9 cellular contexts compared by ENCODE assay signal in the genomic region with DNA sequence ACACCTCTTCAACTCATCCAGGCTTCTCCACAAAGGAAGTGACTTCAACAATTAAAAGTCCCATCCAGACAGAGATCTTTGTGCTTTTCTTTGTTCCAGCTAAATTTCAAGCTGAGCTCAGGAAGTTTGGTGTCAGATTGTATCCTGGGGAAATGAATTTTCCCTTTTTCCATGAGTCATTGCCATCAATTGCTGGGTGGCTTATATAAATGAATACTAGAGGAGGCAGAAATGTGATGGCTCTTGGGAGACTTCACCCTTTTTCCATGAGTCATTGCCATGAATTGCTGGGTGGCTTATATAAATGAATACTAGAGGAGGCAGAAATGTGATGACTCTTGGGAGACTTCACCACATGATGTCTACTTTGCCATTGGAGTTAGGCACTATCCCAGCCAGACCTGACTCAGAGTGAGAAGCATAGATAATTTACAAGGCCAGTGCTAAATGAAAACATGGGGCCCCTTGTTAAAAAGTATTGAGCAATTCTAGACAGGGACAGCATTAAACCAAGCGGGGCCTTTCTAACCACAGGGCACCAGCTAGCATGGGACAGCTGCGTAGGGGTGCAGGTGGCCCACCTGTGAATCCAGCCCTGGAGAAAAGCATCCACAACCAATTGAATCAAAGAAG.
DNase-seq lines count a peak whose midpoint lies in the region; ATAC-seq and TF ChIP-seq lines count a peak whose summit lies in the region.
"Had no signal": no experiment of that assay in that cellular context is flagged by ENCODE, and none has a peak within 500 bp of the region (broad histone marks: within the 10 kb centered on the region; RNA-seq: fewer than 3 reads in every experiment).

No MANE protein-coding gene starts in this region.

- no peak overlapping the region for H3K27ac Mint-ChIP-seq in stimulated activated effector memory CD8-positive, alpha-beta T cell treated with anti-CD3 and anti-CD28 coated beads, Interleukin-12 subunit alpha, Interleukin-12 subunit beta, amount 100 ng/mL, for 72 hours
- H3K27ac Mint-ChIP-seq in CD8-positive, alpha-beta memory T cell, result no peak overlapping the region

- H3K27me3 Mint-ChIP-seq in CD8-positive, alpha-beta memory T cell, result peaks cover 4 to 24% of the 10 kb centered on the region in 2 donors

- H3K4me1 ChIP-seq in SJSA1 (replicated peaks), result peaks cover 53% of the 10 kb centered on the region
- H3K4me1 ChIP-seq in left ventricle myocardium inferior, result no peaks in the 10 kb centered on the region
- no peaks in the 10 kb centered on the region for H3K4me1 ChIP-seq in CD8-positive, alpha-beta memory T cell (ENCODE audit: insufficient read depth, low read length)

- no peak overlapping the region for H3K4me3 ChIP-seq in SJSA1
- no peak overlapping the region for H3K4me3 ChIP-seq in left ventricle myocardium inferior
- H3K4me3 ChIP-seq in CD8-positive, alpha-beta memory T cell (ENCODE audit: low read length), result no peak overlapping the region

- no peaks in the 10 kb centered on the region for H3K4me1 Mint-ChIP-seq in stimulated activated effector memory CD8-positive, alpha-beta T cell treated with anti-CD3 and anti-CD28 coated beads, Interleukin-12 subunit alpha, Interleukin-12 subunit beta, amount 100 ng/mL, for 72 hours
- no peaks in the 10 kb centered on the region for H3K4me1 Mint-ChIP-seq in CD8-positive, alpha-beta memory T cell

- DNase-seq in NCI-H2081 (lab: John Stamatoyannopoulos, UW) (peak; percentile 32 to 54), NCI-H2081 treated with DMSO at 0.1 percent for 48 hours (lab: John Stamatoyannopoulos, UW) (no peak), SJSA1 (ENCODE audit: low read depth in 1 of 2, low spot score in 2 of 2) (peak; percentile 88 to 97), fibroblast of peridontal ligament (ENCODE audit: extremely low read depth) (peak; percentile 34), left ventricle myocardium inferior (no peak), NCI-H187 (lab: John Stamatoyannopoulos, UW) (no peak)
- no peak for DNase-seq in stimulated activated effector memory CD8-positive, alpha-beta T cell treated with anti-CD3 and anti-CD28 coated beads, Interleukin-12 subunit alpha, Interleukin-12 subunit beta, amount 100 ng/mL, for 72 hours (ENCODE audit: low spot score in 2 of 2)
- DNase-seq in CD8-positive, alpha-beta memory T cell, result no peak
- DNase-seq: amygdala had no signal

- H3K27ac ChIP-seq in SJSA1 (peak overlapping the region; percentile 90), left ventricle myocardium inferior (replicated peaks) (no peak overlapping the region)
- no peak overlapping the region for H3K27ac ChIP-seq in CD8-positive, alpha-beta memory T cell (ENCODE audit: low read depth, low read length)

- no peaks in the 10 kb centered on the region for H3K9me3 Mint-ChIP-seq in stimulated activated effector memory CD8-positive, alpha-beta T cell treated with anti-CD3 and anti-CD28 coated beads, Interleukin-12 subunit alpha, Interleukin-12 subunit beta, amount 100 ng/mL, for 72 hours
- H3K9me3 Mint-ChIP-seq in CD8-positive, alpha-beta memory T cell, result peaks cover 0 to 4% (median 2%) of the 10 kb centered on the region in 5 donors

- CTCF ChIA-PET in CD8-positive, alpha-beta memory T cell (lab: Charles Lee), result no interaction called here

- H3K27me3 ChIP-seq in SJSA1 (replicated peaks) (no peaks in the 10 kb centered on the region), left ventricle myocardium inferior (ENCODE audit: low read depth) (peaks cover 73% of the 10 kb centered on the region)
- H3K27me3 ChIP-seq in CD8-positive, alpha-beta memory T cell (ENCODE audit: insufficient read depth, low read length, poor library complexity, severe bottlenecking), result no peaks in the 10 kb centered on the region

- no peak for TF ChIP-seq CTCF in left ventricle myocardium inferior (IDR thresholded peaks at IDR 0.05; ENCODE audit: borderline replicate concordance)

- intact Hi-C loops in left ventricle myocardium inferior (cut with micrococcal nuclease), result no loop called here

- H3K4me3 Mint-ChIP-seq in stimulated activated effector memory CD8-positive, alpha-beta T cell treated with anti-CD3 and anti-CD28 coated beads, Interleukin-12 subunit alpha, Interleukin-12 subunit beta, amount 100 ng/mL, for 72 hours, result no peak overlapping the region
- H3K4me3 Mint-ChIP-seq in CD8-positive, alpha-beta memory T cell, result no peak overlapping the region

- POLR2A ChIA-PET in CD8-positive, alpha-beta memory T cell (lab: Charles Lee), result no interaction called here

- H3K9me3 ChIP-seq in SJSA1 (replicated peaks) (no peaks in the 10 kb centered on the region), left ventricle myocardium inferior (replicated peaks) (no peaks in the 10 kb centered on the region)
- no peaks in the 10 kb centered on the region for H3K9me3 ChIP-seq in CD8-positive, alpha-beta memory T cell (ENCODE audit: low read length)

- H3K36me3 ChIP-seq in SJSA1 (no peaks in the 10 kb centered on the region), left ventricle myocardium inferior (no peaks in the 10 kb centered on the region)
- no peaks in the 10 kb centered on the region for H3K36me3 ChIP-seq in CD8-positive, alpha-beta memory T cell (ENCODE audit: insufficient read depth, low read length)

- no peaks in the 10 kb centered on the region for H3K36me3 Mint-ChIP-seq in stimulated activated effector memory CD8-positive, alpha-beta T cell treated with anti-CD3 and anti-CD28 coated beads, Interleukin-12 subunit alpha, Interleukin-12 subunit beta, amount 100 ng/mL, for 72 hours
- H3K36me3 Mint-ChIP-seq in CD8-positive, alpha-beta memory T cell, result peaks cover 0 to 1% (median 0%) of the 10 kb centered on the region in 3 donors

- peak; percentile 22 for ATAC-seq in stimulated activated effector memory CD8-positive, alpha-beta T cell treated with anti-CD3 and anti-CD28 coated beads, Interleukin-12 subunit alpha, Interleukin-12 subunit beta, amount 100 ng/mL, for 72 hours

Comparison
In these comparisons a context has a peak if more than half of its experiments do, and no peak if none do; other contexts are left out.
1. DNase-seq: peak in NCI-H2081 (2 of 2), SJSA1 (2 of 2) and fibroblast of peridontal ligament (single experiment); none in NCI-H2081 treated with DMSO at 0.1 percent for 48 hours (single experiment), stimulated activated effector memory CD8-positive, alpha-beta T cell treated with anti-CD3 and anti-CD28 coated beads, Interleukin-12 subunit alpha, Interleukin-12 subunit beta, amount 100 ng/mL, for 72 hours (0 of 2), left ventricle myocardium inferior (single experiment), NCI-H187 (0 of 2) and CD8-positive, alpha-beta memory T cell (0 of 5).